ENCODE assay signal across 8 cellular contexts in genomic region chr5:14257995-14258403, GRCh38.
DNase-seq lines count a peak whose midpoint lies in the region; ATAC-seq and TF ChIP-seq lines count a peak whose summit lies in the region.

No MANE protein-coding gene starts in this region.

- intact Hi-C loops in esophagus muscularis mucosa (cut with DNase I): no loop called here
- intact Hi-C loops in uterus (cut with DNase I; ENCODE audit: low total_unique reads): no loop called here
- intact Hi-C loops in naive thymus-derived CD4-positive, alpha-beta T cell (cut with micrococcal nuclease): no loop called here

- TF ChIP-seq CTCF in esophagus muscularis mucosa (IDR thresholded peaks at IDR 0.05): no peak
- TF ChIP-seq CTCF in uterus (IDR thresholded peaks at IDR 0.05): no peak
- TF ChIP-seq CTCF in endodermal cell (conservative IDR thresholded peaks at IDR 0.05): no peak

- H3K27ac Mint-ChIP-seq in activated CD4-positive, alpha-beta T cell treated with anti-CD3 and anti-CD28 coated beads, Interleukin-2, amount 10 ng/mL, durations not matched to agents 7 days and 5 days: no peak overlapping the region
- no peak overlapping the region for H3K27ac Mint-ChIP-seq in endodermal cell
- H3K27ac Mint-ChIP-seq in naive thymus-derived CD4-positive, alpha-beta T cell: no peak overlapping the region

- TF ChIP-seq EP300 in esophagus muscularis mucosa (IDR thresholded peaks at IDR 0.05): no peak

- H3K27me3 ChIP-seq in esophagus muscularis mucosa: no peaks in the 10 kb centered on the region
- H3K27me3 ChIP-seq in uterus: no peaks in the 10 kb centered on the region
- H3K27me3 ChIP-seq in endodermal cell (ENCODE audit: control insufficient read depth, insufficient read depth, low read length, poor library complexity, severe bottlenecking): no peaks in the 10 kb centered on the region
- no peaks in the 10 kb centered on the region for H3K27me3 ChIP-seq in naive thymus-derived CD4-positive, alpha-beta T cell (ENCODE audit: control insufficient read depth in 2 of 2, insufficient read depth in 2 of 2, low read length in 2 of 2)

- peaks cover 8% of the 10 kb centered on the region for H3K27me3 Mint-ChIP-seq in activated CD4-positive, alpha-beta T cell treated with anti-CD3 and anti-CD28 coated beads, Interleukin-2, amount 10 ng/mL, durations not matched to agents 7 days and 5 days
- no peaks in the 10 kb centered on the region for H3K27me3 Mint-ChIP-seq in endodermal cell (ENCODE audit: insufficient read depth)
- H3K27me3 Mint-ChIP-seq in naive thymus-derived CD4-positive, alpha-beta T cell: peaks cover 5 to 18% (median 6%) of the 10 kb centered on the region in 5 donors

- H3K4me1 ChIP-seq in esophagus muscularis mucosa: peaks cover 53 to 90% (median 84%) of the 10 kb centered on the region in 4 donors
- H3K4me1 ChIP-seq in uterus: peaks cover 5 to 17% of the 10 kb centered on the region in 2 donors
- peaks cover 17% of the 10 kb centered on the region for H3K4me1 ChIP-seq in endodermal cell (ENCODE audit: control insufficient read depth, insufficient read depth, low read length)
- no peaks in the 10 kb centered on the region for H3K4me1 ChIP-seq in naive thymus-derived CD4-positive, alpha-beta T cell (ENCODE audit: control insufficient read depth in 2 of 2, insufficient read depth in 2 of 2, low read length in 2 of 2)

- H3K36me3 ChIP-seq in esophagus muscularis mucosa (no peaks in the 10 kb centered on the region), uterus (no peaks in the 10 kb centered on the region), endodermal cell (ENCODE audit: control insufficient read depth, insufficient read depth, low read length) (no peaks in the 10 kb centered on the region)
- no peaks in the 10 kb centered on the region for H3K36me3 ChIP-seq in naive thymus-derived CD4-positive, alpha-beta T cell (ENCODE audit: control insufficient read depth in 2 of 3, insufficient read depth in 3 of 3, low read length in 3 of 3)

- H3K4me1 Mint-ChIP-seq in activated CD4-positive, alpha-beta T cell treated with anti-CD3 and anti-CD28 coated beads, Interleukin-2, amount 10 ng/mL, durations not matched to agents 7 days and 5 days: peaks cover 5% of the 10 kb centered on the region
- peaks cover 41% of the 10 kb centered on the region for H3K4me1 Mint-ChIP-seq in endodermal cell
- peaks cover 0 to 5% (median 0%) of the 10 kb centered on the region in 7 donors for H3K4me1 Mint-ChIP-seq in naive thymus-derived CD4-positive, alpha-beta T cell

- H3K9ac ChIP-seq in endodermal cell (ENCODE audit: extremely low read depth, low read length, poor library complexity, severe bottlenecking): no peak overlapping the region

- H3K9me3 ChIP-seq in esophagus muscularis mucosa (no peaks in the 10 kb centered on the region), uterus (no peaks in the 10 kb centered on the region), endodermal cell (ENCODE audit: control insufficient read depth, low read length) (peaks cover 28% of the 10 kb centered on the region)
- H3K9me3 ChIP-seq in naive thymus-derived CD4-positive, alpha-beta T cell (ENCODE audit: control insufficient read depth in 2 of 3, low read length in 3 of 3): no peaks in the 10 kb centered on the region

- ATAC-seq in GM18508 (IDR thresholded peaks at IDR 0.05; ENCODE audit: insufficient read depth, unreplicated experiment) (peak; percentile 50), GM21529 (IDR thresholded peaks at IDR 0.05; ENCODE audit: unreplicated experiment) (peak; percentile 60), HG03432 (IDR thresholded peaks at IDR 0.05; ENCODE audit: unreplicated experiment) (peak; percentile 68)
- ATAC-seq in naive thymus-derived CD4-positive, alpha-beta T cell: no peak

- 76% methylated on average over 6 of the region's 7 CpGs for WGBS in esophagus muscularis mucosa
- 60 to 77% methylated on average over 4 to 7 of the region's 7 CpGs for WGBS in endodermal cell (ENCODE audit: insufficient coverage in 1 of 2, insufficient read length in 1 of 2), 2 experiments

- POLR2A ChIA-PET in activated CD4-positive, alpha-beta T cell treated with anti-CD3 and anti-CD28 coated beads, Interleukin-2, amount 10 ng/mL, durations not matched to agents 7 days and 5 days (lab: Charles Lee): no interaction called here
- POLR2A ChIA-PET in naive thymus-derived CD4-positive, alpha-beta T cell (lab: Charles Lee): no interaction called here

- H3K4me3 ChIP-seq in esophagus muscularis mucosa (no peak overlapping the region), uterus (no peak overlapping the region), endodermal cell (ENCODE audit: low read length) (no peak overlapping the region)
- no peak overlapping the region for H3K4me3 ChIP-seq in naive thymus-derived CD4-positive, alpha-beta T cell (ENCODE audit: low read length)

- no peak overlapping the region for H3K4me3 Mint-ChIP-seq in activated CD4-positive, alpha-beta T cell treated with anti-CD3 and anti-CD28 coated beads, Interleukin-2, amount 10 ng/mL, durations not matched to agents 7 days and 5 days
- no peak overlapping the region for H3K4me3 Mint-ChIP-seq in endodermal cell
- no peak overlapping the region for H3K4me3 Mint-ChIP-seq in naive thymus-derived CD4-positive, alpha-beta T cell

- H3K36me3 Mint-ChIP-seq in activated CD4-positive, alpha-beta T cell treated with anti-CD3 and anti-CD28 coated beads, Interleukin-2, amount 10 ng/mL, durations not matched to agents 7 days and 5 days (ENCODE audit: low read depth): peaks cover 4% of the 10 kb centered on the region
- peaks cover 10% of the 10 kb centered on the region for H3K36me3 Mint-ChIP-seq in endodermal cell (ENCODE audit: low read depth)
- H3K36me3 Mint-ChIP-seq in naive thymus-derived CD4-positive, alpha-beta T cell: no peaks in the 10 kb centered on the region

- H3K27ac ChIP-seq in esophagus muscularis mucosa (replicated peaks in 1 of 4) (peak overlapping the region; percentile 0 to 31 (median 27)), uterus (peak overlapping the region in 1 of 2 donors; percentile 14), endodermal cell (ENCODE audit: low read depth, low read length) (no peak overlapping the region)
- H3K27ac ChIP-seq in naive thymus-derived CD4-positive, alpha-beta T cell (ENCODE audit: low read depth, low read length): no peak overlapping the region

- DNase-seq in esophagus muscularis mucosa (ENCODE audit: extremely low spot score): no peak
- DNase-seq in uterus: no peak
- DNase-seq in activated CD4-positive, alpha-beta T cell treated with anti-CD3 and anti-CD28 coated beads, Interleukin-2, amount 10 ng/mL, durations not matched to agents 7 days and 5 days: no peak
- no peak for DNase-seq in endodermal cell
- no peak for DNase-seq in naive thymus-derived CD4-positive, alpha-beta T cell

- TF ChIP-seq POLR2A in esophagus muscularis mucosa (IDR thresholded peaks at IDR 0.05; ENCODE audit: low read depth): no peak
- TF ChIP-seq POLR2A in uterus (IDR thresholded peaks at IDR 0.05): no peak

- CTCF ChIA-PET in activated CD4-positive, alpha-beta T cell treated with anti-CD3 and anti-CD28 coated beads, Interleukin-2, amount 10 ng/mL, durations not matched to agents 7 days and 5 days (lab: Charles Lee): no interaction called here
- CTCF ChIA-PET in naive thymus-derived CD4-positive, alpha-beta T cell (lab: Charles Lee): no interaction called here

- peaks cover 12% of the 10 kb centered on the region for H3K9me3 Mint-ChIP-seq in activated CD4-positive, alpha-beta T cell treated with anti-CD3 and anti-CD28 coated beads, Interleukin-2, amount 10 ng/mL, durations not matched to agents 7 days and 5 days
- H3K9me3 Mint-ChIP-seq in endodermal cell: peaks cover 10% of the 10 kb centered on the region
- H3K9me3 Mint-ChIP-seq in naive thymus-derived CD4-positive, alpha-beta T cell: peaks cover 0 to 6% (median 5%) of the 10 kb centered on the region in 11 donors

Comparison
In these comparisons a context has a peak if more than half of its experiments do, and no peak if none do; other contexts are left out.
1. H3K27ac ChIP-seq: peak in esophagus muscularis mucosa (4 of 4); none in endodermal cell (single experiment) and naive thymus-derived CD4-positive, alpha-beta T cell (single experiment).